Comparison of ENCODE assay signal across 13 cellular contexts in genomic region chr2:202185156-202185555, GRCh38.
"Had no signal": no experiment of that assay in that cellular context is flagged by ENCODE, and none has a peak within 500 bp of the region (broad histone marks: within the 10 kb centered on the region; RNA-seq: fewer than 3 reads in every experiment).

No MANE protein-coding gene starts in this region.

- H3K36me3 Mint-ChIP-seq: activated CD4-positive, alpha-beta memory T cell treated with anti-CD3 and anti-CD28 coated beads for 36 hours; activated naive CD8-positive, alpha-beta T cell treated with anti-CD3 and anti-CD28 coated beads for 36 hours; natural killer cell had no signal

- H3K27ac ChIP-seq: heart left ventricle, transverse colon had no signal

- H3K4me1 Mint-ChIP-seq: activated naive CD8-positive, alpha-beta T cell treated with anti-CD3 and anti-CD28 coated beads for 36 hours; natural killer cell had no signal

- ATAC-seq: activated T-cell treated with anti-CD3 and anti-CD28 coated beads, Interleukin-2, amount 50 U/mL, for 4 hours; heart left ventricle; natural killer cell had no signal

- H3K9me3 Mint-ChIP-seq: activated CD4-positive, alpha-beta memory T cell treated with anti-CD3 and anti-CD28 coated beads for 36 hours; activated naive CD8-positive, alpha-beta T cell treated with anti-CD3 and anti-CD28 coated beads for 36 hours; activated T-cell treated with anti-CD3 and anti-CD28 coated beads, Interleukin-2, amount 50 U/mL, for 4 hours; natural killer cell had no signal

- H3K4me3 Mint-ChIP-seq: activated CD4-positive, alpha-beta memory T cell treated with anti-CD3 and anti-CD28 coated beads for 36 hours; activated naive CD8-positive, alpha-beta T cell treated with anti-CD3 and anti-CD28 coated beads for 36 hours; activated T-cell treated with anti-CD3 and anti-CD28 coated beads, Interleukin-2, amount 50 U/mL, for 4 hours; natural killer cell had no signal

- H3K27ac Mint-ChIP-seq: activated CD4-positive, alpha-beta memory T cell treated with anti-CD3 and anti-CD28 coated beads for 36 hours; activated naive CD8-positive, alpha-beta T cell treated with anti-CD3 and anti-CD28 coated beads for 36 hours; natural killer cell had no signal

- DNase-seq: activated CD4-positive, alpha-beta memory T cell treated with anti-CD3 and anti-CD28 coated beads for 36 hours; activated CD4-positive, CD25-positive, alpha-beta regulatory T cell treated with anti-CD3 and anti-CD28 coated beads, Interleukin-2, amount 50 U/mL, for 72 hours; activated gamma-delta T cell; activated naive CD8-positive, alpha-beta T cell treated with anti-CD3 and anti-CD28 coated beads for 36 hours; activated T-cell treated with anti-CD3 and anti-CD28 coated beads, Interleukin-2, amount 50 U/mL, for 4 hours; anterior cingulate cortex; heart left ventricle; natural killer cell; nucleus accumbens; stimulated activated CD4-positive, alpha-beta T cell treated with anti-CD3 and anti-CD28 coated beads, Interleukin-12 subunit alpha, Interleukin-12 subunit beta, amount 100 ng/mL, for 4 hours; stimulated activated naive CD4-positive, alpha-beta T cell; substantia nigra; transverse colon had no signal
